Comparison of ENCODE assay signal across 17 cellular contexts in genomic region chr9:72459308-72459707, GRCh38.
DNase-seq lines count a peak whose midpoint lies in the region; ATAC-seq, FAIRE-seq and TF ChIP-seq lines count a peak whose summit lies in the region.
"Had no signal": no experiment of that assay in that cellular context is flagged by ENCODE, and none has a peak within 500 bp of the region (broad histone marks: within the 10 kb centered on the region; RNA-seq: fewer than 3 reads in every experiment).

No MANE protein-coding gene starts in this region.

- FAIRE-seq in urothelium cell line (lab: Jason Lieb, UNC): no peak
- FAIRE-seq: K562 had no signal

- TF ChIP-seq POLR2A in testis (IDR thresholded peaks at IDR 0.05): no peak

- TF ChIP-seq CTCF in 22Rv1 (IDR thresholded peaks at IDR 0.05) (no peak), nephron (IDR thresholded peaks at IDR 0.05; ENCODE audit: unreplicated experiment in 3 of 3) (no peak), testis (IDR thresholded peaks at IDR 0.05) (no peak)

- no peaks in the 10 kb centered on the region for H3K4me1 ChIP-seq in testis

- H3K36me3 ChIP-seq in testis (ENCODE audit: low read depth, missing control alignments): no peaks in the 10 kb centered on the region

- H3K27ac ChIP-seq in 22Rv1 (peak overlapping the region; percentile 84), testis (no peak overlapping the region)

- no peaks in the 10 kb centered on the region for H3K36me3 Mint-ChIP-seq in nephron (ENCODE audit: low read depth)
- H3K36me3 Mint-ChIP-seq in stimulated activated memory B cell treated with anti-CD40 and anti-IgM and Interleukin-4, amounts not matched to agents 10 μg/mL and 1 μg/mL and 100 μg/mL, for 72 hours: no peaks in the 10 kb centered on the region
- H3K36me3 Mint-ChIP-seq: CD4-positive, alpha-beta memory T cell; T-cell had no signal

- no peak overlapping the region for H3K4me3 ChIP-seq in testis
- H3K4me3 ChIP-seq: K562 had no signal

- H3K27me3 Mint-ChIP-seq in nephron (ENCODE audit: low read depth): no peaks in the 10 kb centered on the region
- H3K27me3 Mint-ChIP-seq in stimulated activated memory B cell treated with anti-CD40 and anti-IgM and Interleukin-4, amounts not matched to agents 10 μg/mL and 1 μg/mL and 100 μg/mL, for 72 hours: no peaks in the 10 kb centered on the region
- no peaks in the 10 kb centered on the region for H3K27me3 Mint-ChIP-seq in stimulated activated naive CD8-positive, alpha-beta T cell treated with anti-CD3 and anti-CD28 coated beads, Interleukin-15, amount 100 ng/mL, for 72 hours
- H3K27me3 Mint-ChIP-seq: T-cell had no signal

- no peaks in the 10 kb centered on the region for H3K27me3 ChIP-seq in testis

- WGBS in testis, 2 donors: 100% methylated on average over 1 of the region's 1 CpG

- H3K4me1 Mint-ChIP-seq in nephron: peaks cover 37% of the 10 kb centered on the region
- no peaks in the 10 kb centered on the region for H3K4me1 Mint-ChIP-seq in stimulated activated memory B cell treated with anti-CD40 and anti-IgM and Interleukin-4, amounts not matched to agents 10 μg/mL and 1 μg/mL and 100 μg/mL, for 72 hours
- H3K4me1 Mint-ChIP-seq in stimulated activated naive CD8-positive, alpha-beta T cell treated with anti-CD3 and anti-CD28 coated beads, Interleukin-15, amount 100 ng/mL, for 72 hours: peaks cover 13% of the 10 kb centered on the region

- H3K9me3 ChIP-seq in testis: no peaks in the 10 kb centered on the region

- H3K4me3 Mint-ChIP-seq in nephron: no peak overlapping the region
- H3K4me3 Mint-ChIP-seq in stimulated activated memory B cell treated with anti-CD40 and anti-IgM and Interleukin-4, amounts not matched to agents 10 μg/mL and 1 μg/mL and 100 μg/mL, for 72 hours: no peak overlapping the region
- no peak overlapping the region for H3K4me3 Mint-ChIP-seq in stimulated activated naive CD8-positive, alpha-beta T cell treated with anti-CD3 and anti-CD28 coated beads, Interleukin-15, amount 100 ng/mL, for 72 hours
- H3K4me3 Mint-ChIP-seq: T-cell had no signal

- intact Hi-C loops in testis (cut with DNase I; ENCODE audit: low total_unique reads): no loop called here

- peak overlapping the region in 2 of 3 experiments; percentile 45 to 87 for H3K27ac Mint-ChIP-seq in nephron
- H3K27ac Mint-ChIP-seq in stimulated activated memory B cell treated with anti-CD40 and anti-IgM and Interleukin-4, amounts not matched to agents 10 μg/mL and 1 μg/mL and 100 μg/mL, for 72 hours: no peak overlapping the region
- H3K27ac Mint-ChIP-seq in stimulated activated naive CD8-positive, alpha-beta T cell treated with anti-CD3 and anti-CD28 coated beads, Interleukin-15, amount 100 ng/mL, for 72 hours: no peak overlapping the region

- DNase-seq in NCI-H82 (lab: John Stamatoyannopoulos, UW) (peak; percentile 69), ecto neural progenitor cell (ENCODE audit: low spot score) (peak; percentile 54), testis (no peak), urothelium cell line (ENCODE audit: low spot score) (no peak)
- DNase-seq in stimulated activated naive CD8-positive, alpha-beta T cell treated with anti-CD3 and anti-CD28 coated beads, Interleukin-15, amount 100 ng/mL, for 72 hours: no peak
- DNase-seq: CD4-positive, alpha-beta memory T cell; DMS79; NCI-H1105; NCI-H2081 treated with DMSO at 0.1 percent for 48 hours; RPMI8226; SHP77 treated with DMSO at 0.1 percent for 48 hours; T-cell had no signal

- no peak for ATAC-seq in stimulated activated memory B cell treated with anti-CD40 and anti-IgM and Interleukin-4, amounts not matched to agents 10 μg/mL and 1 μg/mL and 100 μg/mL, for 72 hours
- no peak for ATAC-seq in stimulated activated naive CD8-positive, alpha-beta T cell treated with anti-CD3 and anti-CD28 coated beads, Interleukin-15, amount 100 ng/mL, for 72 hours
- ATAC-seq: K562, SK-N-SH treated with all-trans-retinoic acid at 6 μM for 48 hours, T-cell had no signal

- H3K9me3 Mint-ChIP-seq in nephron: no peaks in the 10 kb centered on the region
- H3K9me3 Mint-ChIP-seq in stimulated activated memory B cell treated with anti-CD40 and anti-IgM and Interleukin-4, amounts not matched to agents 10 μg/mL and 1 μg/mL and 100 μg/mL, for 72 hours: no peaks in the 10 kb centered on the region
- no peaks in the 10 kb centered on the region for H3K9me3 Mint-ChIP-seq in stimulated activated naive CD8-positive, alpha-beta T cell treated with anti-CD3 and anti-CD28 coated beads, Interleukin-15, amount 100 ng/mL, for 72 hours
- H3K9me3 Mint-ChIP-seq: T-cell had no signal

Comparison
In these comparisons a context has a peak if more than half of its experiments do, and no peak if none do; other contexts are left out.
1. DNase-seq: peak in NCI-H82 (single experiment) and ecto neural progenitor cell (single experiment); none in testis (single experiment), stimulated activated naive CD8-positive, alpha-beta T cell treated with anti-CD3 and anti-CD28 coated beads, Interleukin-15, amount 100 ng/mL, for 72 hours (0 of 2) and urothelium cell line (single experiment).
2. H3K27ac Mint-ChIP-seq: peak in nephron (2 of 3); none in stimulated activated memory B cell treated with anti-CD40 and anti-IgM and Interleukin-4, amounts not matched to agents 10 μg/mL and 1 μg/mL and 100 μg/mL, for 72 hours (single experiment) and stimulated activated naive CD8-positive, alpha-beta T cell treated with anti-CD3 and anti-CD28 coated beads, Interleukin-15, amount 100 ng/mL, for 72 hours (0 of 2).